Comparison of ENCODE assay signal across 12 cellular contexts in the genomic region with DNA sequence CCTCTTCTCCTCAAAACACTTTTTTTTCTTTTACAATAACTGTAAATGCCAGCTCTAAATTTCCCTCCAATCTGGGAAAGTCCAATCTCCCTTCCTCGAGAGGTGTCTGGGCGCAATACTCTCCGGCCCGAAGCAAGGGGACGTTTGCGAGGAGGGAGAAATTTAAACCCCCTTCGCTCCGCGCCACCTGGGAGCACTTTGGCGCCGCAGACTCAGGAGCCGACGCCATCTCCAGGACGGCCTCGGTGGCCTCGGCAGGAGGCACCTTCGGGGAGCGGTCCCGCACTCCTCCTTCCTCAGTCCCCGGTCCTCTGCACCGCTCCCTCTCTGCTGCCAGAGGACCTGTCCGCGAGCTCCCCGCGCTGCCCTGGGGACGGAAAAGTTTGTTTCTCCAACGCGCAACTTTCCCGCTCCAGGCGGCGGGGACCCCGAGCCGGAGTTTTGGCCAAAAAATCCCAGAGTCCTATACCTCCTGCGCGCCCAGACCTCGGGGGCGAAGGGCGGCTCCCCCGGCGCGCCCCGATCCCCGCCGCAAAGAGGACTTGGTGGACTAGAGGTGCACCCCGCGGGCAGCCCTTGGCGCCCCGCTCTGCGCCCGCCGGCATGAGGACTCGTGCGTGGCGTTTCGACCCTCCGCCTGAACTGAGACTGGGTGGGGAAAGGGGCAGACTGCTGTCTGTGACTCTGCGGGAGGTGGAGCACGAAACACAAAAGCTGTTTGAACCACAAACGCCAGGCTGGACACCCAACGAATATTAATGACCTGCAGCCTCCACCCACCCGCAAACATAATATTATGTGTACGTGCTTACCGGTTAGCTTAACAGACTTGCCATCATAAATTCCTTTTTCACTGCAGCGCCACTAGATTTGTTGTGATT.
DNase-seq lines count a peak whose midpoint lies in the region; ATAC-seq lines count a peak whose summit lies in the region.
"Had no signal": no experiment of that assay in that cellular context is flagged by ENCODE, and none has a peak within 500 bp of the region (broad histone marks: within the 10 kb centered on the region; RNA-seq: fewer than 3 reads in every experiment).

No MANE protein-coding gene starts in this region.

- peaks cover 7% of the 10 kb centered on the region for H3K4me1 Mint-ChIP-seq in activated naive CD8-positive, alpha-beta T cell (ENCODE audit: low read depth)
- H3K4me1 Mint-ChIP-seq in stimulated activated naive CD8-positive, alpha-beta T cell treated with anti-CD3 and anti-CD28 coated beads, Interleukin-15, Interleukin-2, amounts not matched to agents 100 ng/mL and 50 ng/mL, for 24 hours (ENCODE audit: low read depth) = peaks cover 8% of the 10 kb centered on the region

- DNase-seq in NCI-H82 (lab: John Stamatoyannopoulos, UW) (peak; percentile 40), NCI-H82 treated with DMSO at 0.1 percent for 48 hours (lab: John Stamatoyannopoulos, UW; ENCODE audit: unreplicated experiment) (no peak), NCI-H69 (lab: John Stamatoyannopoulos, UW) (no peak), hypothalamus (lab: John Stamatoyannopoulos, UW) (no peak)
- DNase-seq: ACHN; effector CD4-positive, alpha-beta T cell; NCI-H226 had no signal

- peaks cover 46% of the 10 kb centered on the region for H3K27me3 Mint-ChIP-seq in activated naive CD8-positive, alpha-beta T cell
- H3K27me3 Mint-ChIP-seq in stimulated activated naive CD8-positive, alpha-beta T cell treated with anti-CD3 and anti-CD28 coated beads, Interleukin-15, Interleukin-2, amounts not matched to agents 100 ng/mL and 50 ng/mL, for 24 hours = peaks cover 68% of the 10 kb centered on the region

- H3K36me3 ChIP-seq in iPS-15b (ENCODE audit: control insufficient read depth, insufficient read depth, low read length) = no peaks in the 10 kb centered on the region
- H3K36me3 ChIP-seq: upper lobe of left lung had no signal

- H3K4me3 ChIP-seq in iPS-15b (ENCODE audit: low read depth, low read length) = peak overlapping the region; percentile 60
- H3K4me3 ChIP-seq: upper lobe of left lung had no signal

- ATAC-seq in GM18867 (IDR thresholded peaks at IDR 0.05; ENCODE audit: unreplicated experiment) = no peak

- peak overlapping the region; percentile 1 for H3K4me3 Mint-ChIP-seq in activated naive CD8-positive, alpha-beta T cell
- peak overlapping the region; percentile 26 for H3K4me3 Mint-ChIP-seq in stimulated activated naive CD8-positive, alpha-beta T cell treated with anti-CD3 and anti-CD28 coated beads, Interleukin-15, Interleukin-2, amounts not matched to agents 100 ng/mL and 50 ng/mL, for 24 hours

- peak overlapping the region; percentile 39 for H3K9ac ChIP-seq in iPS-15b (ENCODE audit: low read depth, low read length)

- H3K36me3 Mint-ChIP-seq in activated naive CD8-positive, alpha-beta T cell = no peaks in the 10 kb centered on the region
- H3K36me3 Mint-ChIP-seq in stimulated activated naive CD8-positive, alpha-beta T cell treated with anti-CD3 and anti-CD28 coated beads, Interleukin-15, Interleukin-2, amounts not matched to agents 100 ng/mL and 50 ng/mL, for 24 hours (ENCODE audit: low read depth) = no peaks in the 10 kb centered on the region

- H3K4me1 ChIP-seq in iPS-15b (ENCODE audit: control insufficient read depth, insufficient read depth, low read length) = no peaks in the 10 kb centered on the region

- H3K9me3 ChIP-seq in iPS-15b (ENCODE audit: control insufficient read depth, insufficient read depth, low read length) = no peaks in the 10 kb centered on the region
- H3K9me3 ChIP-seq: upper lobe of left lung had no signal

- no peaks in the 10 kb centered on the region for H3K9me3 Mint-ChIP-seq in activated naive CD8-positive, alpha-beta T cell (ENCODE audit: low read depth)
- H3K9me3 Mint-ChIP-seq in stimulated activated naive CD8-positive, alpha-beta T cell treated with anti-CD3 and anti-CD28 coated beads, Interleukin-15, Interleukin-2, amounts not matched to agents 100 ng/mL and 50 ng/mL, for 24 hours = peaks cover 3% of the 10 kb centered on the region

- no peak overlapping the region for H3K27ac Mint-ChIP-seq in activated naive CD8-positive, alpha-beta T cell
- H3K27ac Mint-ChIP-seq in stimulated activated naive CD8-positive, alpha-beta T cell treated with anti-CD3 and anti-CD28 coated beads, Interleukin-15, Interleukin-2, amounts not matched to agents 100 ng/mL and 50 ng/mL, for 24 hours = no peak overlapping the region

- peaks cover 22% of the 10 kb centered on the region for H3K27me3 ChIP-seq in iPS-15b (ENCODE audit: control insufficient read depth, insufficient read depth, low read length)
